29 cellular contexts compared by ENCODE assay signal in the genomic region with DNA sequence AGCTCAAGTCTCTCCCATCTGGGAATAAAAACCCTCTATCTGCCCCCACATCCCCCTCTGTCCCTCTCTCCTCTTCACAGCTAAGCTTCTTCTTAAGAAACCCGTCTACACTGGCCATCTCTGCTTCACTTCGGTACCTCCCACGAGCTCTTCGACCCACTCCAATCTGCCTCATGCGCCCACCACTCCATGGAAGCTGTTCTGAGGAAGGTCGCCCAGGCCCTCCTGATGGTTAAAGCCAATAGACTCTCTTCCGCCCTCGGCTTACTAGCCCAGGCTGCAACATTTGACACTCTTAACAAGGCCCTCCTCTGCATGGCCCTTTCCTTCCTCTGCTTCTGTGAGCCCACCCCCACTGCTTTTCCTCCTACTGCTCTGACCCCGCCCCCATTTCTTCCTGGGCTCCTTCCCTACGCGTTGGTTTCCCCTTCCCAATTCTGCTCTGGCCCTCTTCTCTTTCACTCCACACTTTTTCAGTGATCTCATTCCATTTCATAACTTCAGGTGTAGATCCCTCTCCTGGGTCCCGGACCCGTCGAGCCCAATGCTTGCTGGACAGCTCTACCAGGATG.
"Had no signal": no experiment of that assay in that cellular context is flagged by ENCODE, and none has a peak within 500 bp of the region (broad histone marks: within the 10 kb centered on the region; RNA-seq: fewer than 3 reads in every experiment).

No MANE protein-coding gene starts in this region.

- H3K27ac Mint-ChIP-seq: activated CD4-positive, alpha-beta memory T cell treated with anti-CD3 and anti-CD28 coated beads, Interleukin-2, amount 10 ng/mL, durations not matched to agents 7 days and 5 days; activated CD4-positive, alpha-beta T cell treated with anti-CD3 and anti-CD28 coated beads, Interleukin-2, amount 10 ng/mL, durations not matched to agents 7 days and 5 days; activated naive CD4-positive, alpha-beta T cell treated with anti-CD3 and anti-CD28 coated beads, Interleukin-2, amount 10 ng/mL, durations not matched to agents 7 days and 5 days; activated naive CD4-positive, alpha-beta T cell treated with anti-CD3 and anti-CD28 coated beads, Interleukin-2, amount 50 U/mL, for 72 hours; activated naive CD8-positive, alpha-beta T cell treated with anti-CD3 and anti-CD28 coated beads, Interleukin-2, amount 10 ng/mL, durations not matched to agents 7 days and 5 days; activated T-cell treated with anti-CD3 and anti-CD28 coated beads, Interleukin-2, amount 50 U/mL, for 24 hours; activated T-cell treated with anti-CD3 and anti-CD28 coated beads, Interleukin-2, amount 50 U/mL, for 72 hours; brain; dendritic cell treated with granulocyte-macrophage colony-stimulating factor and Interleukin-4, amounts not matched to agents 40 ng/mL and 50 ng/mL, for 4 days; endodermal cell had no signal

- H3K4me1 ChIP-seq: ascending aorta, breast epithelium had no signal

- H3K36me3 ChIP-seq: ascending aorta, breast epithelium, cardiac muscle cell had no signal

- H3K27me3 Mint-ChIP-seq: activated CD4-positive, alpha-beta T cell treated with anti-CD3 and anti-CD28 coated beads, Interleukin-2, amount 10 ng/mL, durations not matched to agents 7 days and 5 days; central memory CD8-positive, alpha-beta T cell; dendritic cell treated with granulocyte-macrophage colony-stimulating factor and Interleukin-4, amounts not matched to agents 40 ng/mL and 50 ng/mL, for 4 days had no signal

- FAIRE-seq: frontal cortex had no signal

- H3K36me3 Mint-ChIP-seq: activated naive CD4-positive, alpha-beta T cell treated with anti-CD3 and anti-CD28 coated beads, Interleukin-2, amount 10 ng/mL, durations not matched to agents 7 days and 5 days; activated naive CD4-positive, alpha-beta T cell treated with anti-CD3 and anti-CD28 coated beads, Interleukin-2, amount 50 U/mL, for 72 hours; activated naive CD8-positive, alpha-beta T cell treated with anti-CD3 and anti-CD28 coated beads, Interleukin-2, amount 10 ng/mL, durations not matched to agents 7 days and 5 days; brain had no signal

- H3K27me3 ChIP-seq: ascending aorta, cardiac muscle cell had no signal

- H3K27ac ChIP-seq: ascending aorta, breast epithelium, cardiac muscle cell, coronary artery had no signal

- DNase-seq: activated CD4-positive, alpha-beta memory T cell treated with anti-CD3 and anti-CD28 coated beads, Interleukin-2, amount 10 ng/mL, durations not matched to agents 7 days and 5 days; activated CD4-positive, alpha-beta T cell treated with anti-CD3 and anti-CD28 coated beads for 1 hour; activated CD4-positive, alpha-beta T cell treated with anti-CD3 and anti-CD28 coated beads for 4 hours; activated CD4-positive, alpha-beta T cell treated with anti-CD3 and anti-CD28 coated beads, Interleukin-2, amount 10 ng/mL, durations not matched to agents 7 days and 5 days; activated CD4-positive, alpha-beta T cell treated with anti-CD3 and anti-CD28 coated beads, Interleukin-2, amount 50 U/mL, for 4 hours; activated CD8-positive, alpha-beta memory T cell treated with anti-CD3 and anti-CD28 coated beads, Interleukin-2, amount 50 U/mL, for 48 hours; activated gamma-delta T cell; activated naive CD4-positive, alpha-beta T cell; activated naive CD4-positive, alpha-beta T cell treated with anti-CD3 and anti-CD28 coated beads, Interleukin-2, amount 10 ng/mL, durations not matched to agents 7 days and 5 days; activated naive CD8-positive, alpha-beta T cell treated with anti-CD3 and anti-CD28 coated beads, Interleukin-2, amount 10 ng/mL, durations not matched to agents 7 days and 5 days; activated T-cell treated with anti-CD3 and anti-CD28 coated beads for 4 hours; activated T-cell treated with anti-CD3 and anti-CD28 coated beads, Interleukin-2, amount 50 U/mL, for 24 hours; activated T-cell treated with anti-CD3 and anti-CD28 coated beads, Interleukin-2, amount 50 U/mL, for 72 hours; dorsolateral prefrontal cortex; effector memory CD4-positive, alpha-beta T cell; endodermal cell; foreskin fibroblast; head of caudate nucleus; T-helper 2 cell had no signal

- H3K4me1 Mint-ChIP-seq: activated CD4-positive, alpha-beta T cell treated with anti-CD3 and anti-CD28 coated beads, Interleukin-2, amount 10 ng/mL, durations not matched to agents 7 days and 5 days; activated naive CD4-positive, alpha-beta T cell treated with anti-CD3 and anti-CD28 coated beads, Interleukin-2, amount 10 ng/mL, durations not matched to agents 7 days and 5 days; activated naive CD8-positive, alpha-beta T cell treated with anti-CD3 and anti-CD28 coated beads, Interleukin-2, amount 10 ng/mL, durations not matched to agents 7 days and 5 days; central memory CD8-positive, alpha-beta T cell; endodermal cell had no signal

- ATAC-seq: activated naive CD4-positive, alpha-beta T cell treated with anti-CD3 and anti-CD28 coated beads, Interleukin-2, amount 50 U/mL, for 72 hours; activated T-cell treated with anti-CD3 and anti-CD28 coated beads, Interleukin-2, amount 50 U/mL, for 72 hours; esophagus mucosa had no signal

- H3K4me3 Mint-ChIP-seq: activated CD4-positive, alpha-beta memory T cell treated with anti-CD3 and anti-CD28 coated beads, Interleukin-2, amount 10 ng/mL, durations not matched to agents 7 days and 5 days; activated CD4-positive, alpha-beta T cell treated with anti-CD3 and anti-CD28 coated beads, Interleukin-2, amount 10 ng/mL, durations not matched to agents 7 days and 5 days; activated naive CD4-positive, alpha-beta T cell treated with anti-CD3 and anti-CD28 coated beads, Interleukin-2, amount 10 ng/mL, durations not matched to agents 7 days and 5 days; activated naive CD8-positive, alpha-beta T cell treated with anti-CD3 and anti-CD28 coated beads, Interleukin-2, amount 10 ng/mL, durations not matched to agents 7 days and 5 days; activated T-cell treated with anti-CD3 and anti-CD28 coated beads, Interleukin-2, amount 50 U/mL, for 24 hours; activated T-cell treated with anti-CD3 and anti-CD28 coated beads, Interleukin-2, amount 50 U/mL, for 72 hours; brain; central memory CD8-positive, alpha-beta T cell; dendritic cell treated with granulocyte-macrophage colony-stimulating factor and Interleukin-4, amounts not matched to agents 40 ng/mL and 50 ng/mL, for 4 days; endodermal cell had no signal

- H3K9me3 Mint-ChIP-seq: activated CD4-positive, alpha-beta memory T cell treated with anti-CD3 and anti-CD28 coated beads, Interleukin-2, amount 10 ng/mL, durations not matched to agents 7 days and 5 days; activated CD4-positive, alpha-beta T cell treated with anti-CD3 and anti-CD28 coated beads, Interleukin-2, amount 10 ng/mL, durations not matched to agents 7 days and 5 days; activated naive CD4-positive, alpha-beta T cell treated with anti-CD3 and anti-CD28 coated beads, Interleukin-2, amount 10 ng/mL, durations not matched to agents 7 days and 5 days; activated naive CD4-positive, alpha-beta T cell treated with anti-CD3 and anti-CD28 coated beads, Interleukin-2, amount 50 U/mL, for 72 hours; activated naive CD8-positive, alpha-beta T cell treated with anti-CD3 and anti-CD28 coated beads, Interleukin-2, amount 10 ng/mL, durations not matched to agents 7 days and 5 days; activated T-cell treated with anti-CD3 and anti-CD28 coated beads, Interleukin-2, amount 50 U/mL, for 24 hours; activated T-cell treated with anti-CD3 and anti-CD28 coated beads, Interleukin-2, amount 50 U/mL, for 72 hours; central memory CD8-positive, alpha-beta T cell; dendritic cell treated with granulocyte-macrophage colony-stimulating factor and Interleukin-4, amounts not matched to agents 40 ng/mL and 50 ng/mL, for 4 days had no signal

- H3K4me3 ChIP-seq: ascending aorta, breast epithelium, cardiac muscle cell, coronary artery, dorsolateral prefrontal cortex had no signal

- H3K9me3 ChIP-seq: ascending aorta, breast epithelium had no signal
